ENCODE assay signal across 9 cellular contexts in the genomic region with DNA sequence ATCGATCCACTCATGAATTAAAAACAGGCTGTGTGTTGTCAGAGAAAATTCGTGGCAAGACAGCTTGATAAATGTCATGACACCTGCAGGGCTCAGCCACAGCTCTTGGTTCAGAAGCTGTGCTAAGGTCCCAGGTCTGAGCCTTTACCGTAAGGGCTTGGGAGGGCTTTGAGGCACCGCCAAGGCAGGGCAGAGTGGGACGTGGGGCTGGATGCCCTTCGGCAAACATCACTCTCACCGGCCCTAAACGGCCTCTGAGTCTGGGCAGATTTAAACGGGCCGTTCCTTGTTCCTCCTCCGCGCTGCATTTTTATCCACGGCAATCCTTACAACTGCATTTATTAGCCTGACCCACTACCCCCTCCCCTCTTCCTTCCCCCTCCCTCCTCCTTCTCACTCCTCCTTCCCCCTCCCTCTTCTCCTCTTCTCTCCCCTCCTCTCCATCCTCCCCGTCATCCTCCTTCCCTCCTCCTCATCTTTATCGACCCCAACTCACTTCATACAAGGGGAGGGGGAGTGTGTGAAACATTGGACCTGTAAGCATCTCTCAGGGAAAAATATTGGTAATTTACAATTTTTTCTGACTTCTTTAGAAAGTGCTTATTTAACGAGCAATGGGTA. TPM values are rescaled to one million over a fixed set of nuclear protein-coding genes. Genes with fewer than 3 reads are reported as not detected.
DNase-seq lines count a peak whose midpoint lies in the region; ATAC-seq, FAIRE-seq and TF ChIP-seq lines count a peak whose summit lies in the region.
"Had no signal": no experiment of that assay in that cellular context is flagged by ENCODE, and none has a peak within 500 bp of the region (broad histone marks: within the 10 kb centered on the region; RNA-seq: fewer than 3 reads in every experiment).

No MANE protein-coding gene starts in this region.

- FAIRE-seq in H1 (lab: Jason Lieb, UNC) = no peak
- FAIRE-seq: colon had no signal

- peak overlapping the region; percentile 23 to 44; a peak in 3 of 4 replicates for H3K4me2 ChIP-seq in H1 (ENCODE audit: insufficient read depth in 1 of 2, low read depth in 2 of 2, low read length in 2 of 2)

- no peak for TF ChIP-seq POLR2A in H1 (IDR thresholded peaks at IDR 0.05; ENCODE audit: control extremely low read depth in 1 of 2, low read depth in 2 of 2, low read length in 2 of 2)

- no peak for TF ChIP-seq EP300 in H1 (IDR thresholded peaks at IDR 0.05; ENCODE audit: borderline replicate concordance in 1 of 2, low read depth in 2 of 2, low read length in 2 of 2)

- peaks cover 53% of the 10 kb centered on the region for H3K4me1 Mint-ChIP-seq in Calu3 (ENCODE audit: low read depth, unreplicated experiment)
- H3K4me1 Mint-ChIP-seq in osteocyte (ENCODE audit: unreplicated experiment) = peaks cover 81% of the 10 kb centered on the region
- peaks cover 83% of the 10 kb centered on the region for H3K4me1 Mint-ChIP-seq in activated T-cell treated with anti-CD3 and anti-CD28 coated beads, Interleukin-2, amount 50 U/mL, for 4 hours (ENCODE audit: low read depth)

- H3K4me3 ChIP-seq in H1 (ENCODE audit: extremely low read depth in 1 of 4, insufficient read depth in 2 of 4, low read depth in 3 of 4, low read length in 4 of 4) = no peak overlapping the region

- no peak for TF ChIP-seq CTCF in Calu3 (IDR thresholded peaks at IDR 0.05; ENCODE audit: unreplicated experiment)
- TF ChIP-seq CTCF in H1 (IDR thresholded peaks at IDR 0.05; ENCODE audit: control extremely low read depth in 1 of 3, insufficient read depth in 1 of 3, low read depth in 1 of 3, low read length in 3 of 3) = no peak
- TF ChIP-seq CTCF in osteocyte (IDR thresholded peaks at IDR 0.05) = no peak

- no peak overlapping the region for H4K91ac ChIP-seq in H1 (replicated peaks; ENCODE audit: insufficient read length, low read length)

- H4K8ac ChIP-seq in H1 (ENCODE audit: extremely low read depth, insufficient read depth, low read length) = no peak overlapping the region

- H3K18ac ChIP-seq in H1 (ENCODE audit: extremely low read depth, low read length) = no peak overlapping the region

- H2BK20ac ChIP-seq in H1 (ENCODE audit: low read length) = 0 out of 2 replicates have a peak overlapping the region, but pooled peaks have one; percentile 76

- no peaks in the 10 kb centered on the region for H3K27me3 Mint-ChIP-seq in Calu3 (ENCODE audit: unreplicated experiment)
- no peaks in the 10 kb centered on the region for H3K27me3 Mint-ChIP-seq in osteocyte (ENCODE audit: unreplicated experiment)
- no peaks in the 10 kb centered on the region for H3K27me3 Mint-ChIP-seq in activated T-cell treated with anti-CD3 and anti-CD28 coated beads, Interleukin-2, amount 50 U/mL, for 4 hours (ENCODE audit: low read depth)

- no peaks in the 10 kb centered on the region for H3K9me3 Mint-ChIP-seq in Calu3 (ENCODE audit: low read depth, unreplicated experiment)
- no peaks in the 10 kb centered on the region for H3K9me3 Mint-ChIP-seq in osteocyte (ENCODE audit: unreplicated experiment)
- no peaks in the 10 kb centered on the region for H3K9me3 Mint-ChIP-seq in activated T-cell treated with anti-CD3 and anti-CD28 coated beads, Interleukin-2, amount 50 U/mL, for 4 hours

- peak overlapping the region; percentile 24 for H3K4ac ChIP-seq in H1 (replicated peaks; ENCODE audit: insufficient read length, low read depth, low read length)

- DNase-seq in Calu3 = no peak
- peak; percentile 21 for DNase-seq in MV-4-11 (lab: John Stamatoyannopoulos, UW)
- DNase-seq in H1 (ENCODE audit: low read depth in 1 of 2, low spot score in 2 of 2) = no peak
- DNase-seq in osteocyte (ENCODE audit: extremely low spot score, unreplicated experiment) = no peak
- DNase-seq in HuH-7 (ENCODE audit: low spot score) = no peak
- no peak for DNase-seq in activated T-cell treated with anti-CD3 and anti-CD28 coated beads, Interleukin-2, amount 50 U/mL, for 4 hours
- no peak for DNase-seq in NCI-H2029 (lab: John Stamatoyannopoulos, UW)

- no peak for TF ChIP-seq RAD21 in H1 (IDR thresholded peaks at IDR 0.05 in 1 of 2, conservative IDR thresholded peaks at IDR 0.05 in 1 of 2; ENCODE audit: low read depth in 2 of 2, low read length in 2 of 2)

- no peak overlapping the region for H2AFZ ChIP-seq in H1 (ENCODE audit: low read length)

- POLR2A ChIA-PET in H1 (lab: Charles Lee; ENCODE audit: partially characterized antibody) = interaction anchor here (1.3 kb wide), 1 partner anchor 33 kb away, joined by 6 read pairs; no protein-coding TSS in a partner anchor

- CTCF ChIA-PET in Calu3 (lab: Charles Lee) = interaction anchor here (1.3 to 1.5 kb wide), 2 partner anchors 13 to 44 kb away, joined by 3 read pairs; no protein-coding TSS in a partner anchor
- CTCF ChIA-PET in H1 (lab: Charles Lee; ENCODE audit: partially characterized antibody) = interaction anchor here (0.8 to 2.4 kb wide), 2 partner anchors 10 to 12 kb away, joined by 3 to 7 read pairs; no protein-coding TSS in a partner anchor

- H2BK5ac ChIP-seq in H1 (ENCODE audit: low read depth, low read length) = peak overlapping the region; percentile 73; the same call in 1 of the 2 replicates

- H3K79me2 ChIP-seq in H1 (ENCODE audit: control insufficient read depth in 1 of 2, insufficient read depth in 2 of 2, low read length in 2 of 2) = no peaks in the 10 kb centered on the region

- H3K14ac ChIP-seq in H1 (ENCODE audit: insufficient read length) = no peak overlapping the region

- H4K20me1 ChIP-seq in H1 (replicated peaks in 1 of 2; ENCODE audit: control insufficient read depth in 1 of 2, insufficient read depth in 2 of 2, low read length in 2 of 2) = no peaks in the 10 kb centered on the region

- H3K4me3 Mint-ChIP-seq in Calu3 (ENCODE audit: low read depth, unreplicated experiment) (no peak overlapping the region), osteocyte (ENCODE audit: unreplicated experiment) (no peak overlapping the region)
- no peak overlapping the region for H3K4me3 Mint-ChIP-seq in activated T-cell treated with anti-CD3 and anti-CD28 coated beads, Interleukin-2, amount 50 U/mL, for 4 hours

- no peak overlapping the region for H3K27ac ChIP-seq in H1 (ENCODE audit: low read depth, low read length)

- H3K23ac ChIP-seq in H1 (ENCODE audit: insufficient read length) = no peak overlapping the region

- no peaks in the 10 kb centered on the region for H3K36me3 ChIP-seq in H1 (ENCODE audit: control insufficient read depth in 2 of 4, insufficient read depth in 4 of 4, low read length in 3 of 4)

- no peaks in the 10 kb centered on the region for H3K27me3 ChIP-seq in H1 (replicated peaks in 1 of 4; ENCODE audit: control insufficient read depth in 3 of 4, extremely low read depth in 1 of 4, insufficient read depth in 3 of 4, low read length in 3 of 4)

- H2BK15ac ChIP-seq in H1 (ENCODE audit: low read length) = no peak overlapping the region

- 0 out of 2 replicates have a peak overlapping the region, but pooled peaks have one; percentile 77 for H2AK5ac ChIP-seq in H1 (ENCODE audit: low read depth, low read length)

- peak overlapping the region; percentile 94 for H3K27ac Mint-ChIP-seq in Calu3 (ENCODE audit: unreplicated experiment)
- H3K27ac Mint-ChIP-seq in osteocyte (ENCODE audit: unreplicated experiment) = peak overlapping the region; percentile 71

- intact Hi-C loops in Calu3 (cut with micrococcal nuclease; ENCODE audit: unreplicated experiment) = no loop called here

- ATAC-seq in HG02884 (IDR thresholded peaks at IDR 0.05; ENCODE audit: unreplicated experiment) = no peak
- no peak for ATAC-seq in activated T-cell treated with anti-CD3 and anti-CD28 coated beads, Interleukin-2, amount 50 U/mL, for 4 hours

- H3K23me2 ChIP-seq in H1 (ENCODE audit: low read depth, low read length) = no peaks in the 10 kb centered on the region

- H3K9ac ChIP-seq in H1 (replicated peaks in 1 of 4; ENCODE audit: extremely low read depth in 1 of 4, low read depth in 3 of 4, low read length in 3 of 4) = no peak overlapping the region

- H3K36me3 Mint-ChIP-seq in Calu3 (ENCODE audit: insufficient read depth, unreplicated experiment) (peaks cover 90% of the 10 kb centered on the region), osteocyte (ENCODE audit: unreplicated experiment) (no peaks in the 10 kb centered on the region)
- H3K36me3 Mint-ChIP-seq in activated T-cell treated with anti-CD3 and anti-CD28 coated beads, Interleukin-2, amount 50 U/mL, for 4 hours (ENCODE audit: insufficient read depth) = peaks cover 35% of the 10 kb centered on the region

- no peak overlapping the region for H4K5ac ChIP-seq in H1 (ENCODE audit: insufficient read length, low read depth, low read length)

- peak overlapping the region; percentile 1 for H2BK120ac ChIP-seq in H1 (replicated peaks; ENCODE audit: low read depth, low read length)

- H3K79me1 ChIP-seq in H1 (ENCODE audit: low read depth, low read length) = no peaks in the 10 kb centered on the region

- WGBS in H1 (ENCODE audit: extremely low coverage in 1 of 2, insufficient coverage in 1 of 2, insufficient read length in 1 of 2, insufficient replicate concordance in 2 of 2, low coverage in 1 of 2, low lambda C conversion rate in 2 of 2, missing lambda C conversion rate in 1 of 2), 2 experiments = 65 to 86% methylated on average over 1 to 16 of the region's 16 CpGs

- peaks cover 11 to 39% (median 20%) of the 10 kb centered on the region in 4 experiments for H3K4me1 ChIP-seq in H1 (replicated peaks in 1 of 4; ENCODE audit: control insufficient read depth in 3 of 4, insufficient read depth in 4 of 4, low read length in 3 of 4)

- BruUV-seq in Calu3 (replicated peaks; lab: Mats Ljungman, UMichigan) = no TSS peak

- H2BK12ac ChIP-seq in H1 (ENCODE audit: low read depth, low read length) = peak overlapping the region; percentile 69; the same call in 1 of the 2 replicates

- H3K9me3 ChIP-seq in H1 (ENCODE audit: insufficient read depth in 2 of 2, low read depth in 1 of 2, low read length in 1 of 2) = no peaks in the 10 kb centered on the region

- no peak overlapping the region for H3K56ac ChIP-seq in H1 (replicated peaks; ENCODE audit: insufficient read length, low read depth, low read length)

TF ChIP-seq in H1, 55 proteins besides CTCF, POLR2A, EP300 and RAD21:
- TF ChIP-seq MAFK (IDR thresholded peaks at IDR 0.05; ENCODE audit: low read depth, low read length) (no peak), ASH2L (IDR thresholded peaks at IDR 0.05; ENCODE audit: low read length) (peak; percentile 16)

RNA-seq across cellular contexts. Expression of gene MBP, which starts 33.9 kb away (rescaled TPM):
- total RNA-seq in Calu3 (2022) (221 and 257 TPM in 2 replicates), osteocyte (13.8 and 18.6 TPM in 2 replicates)
- 19.2 and 19.3 TPM in 2 replicates for total RNA-seq in H1 (2021; fragmentation: NEBNext Ultra II Directional; extraction: Animal tissue kit (Norgen Biotek cat#: 25700))
- polyA plus RNA-seq in H1 (2011; rRNA removed) = 6.8 and 7.7 TPM in 2 replicates
- polyA plus RNA-seq in H1 (2011; cell fraction: cytosol; rRNA removed) = 8.9 TPM
- polyA plus RNA-seq in H1 (2011; cell fraction: nucleus; rRNA removed) = 14.2 TPM
- 6.1 to 8.2 TPM (median 7.4 TPM) in 4 replicates for polyA plus RNA-seq in H1 (2012, experiment 1 of 2)
- polyA plus RNA-seq in H1 (2012, experiment 2 of 2) = 2.2 TPM
- polyA plus RNA-seq in H1 (2013, experiment 1 of 2) = 13.3 TPM
- 12.9 TPM for polyA plus RNA-seq in H1 (2013, experiment 2 of 2)
- polyA minus RNA-seq in H1 (2011; rRNA and poly(A)+ RNA removed) = 13.3 and 15.9 TPM in 2 replicates
- 16.8 TPM for polyA minus RNA-seq in H1 (2011; cell fraction: cytosol; rRNA and poly(A)+ RNA removed)
- polyA minus RNA-seq in H1 (2011; cell fraction: nucleus; rRNA and poly(A)+ RNA removed) = 11.4 TPM
- 10 to 100 TPM; 28.1 to 32.9 (median 32.3) TPM for total RNA-seq in activated T-cell treated with anti-CD3 and anti-CD28 coated beads, Interleukin-2, amount 50 U/mL, for 4 hours
